ENCODE assay signal across 17 cellular contexts in genomic region chr1:195097316-195097715, GRCh38.
DNase-seq lines count a peak whose midpoint lies in the region; ATAC-seq and TF ChIP-seq lines count a peak whose summit lies in the region.
"Had no signal": no experiment of that assay in that cellular context is flagged by ENCODE, and none has a peak within 500 bp of the region (broad histone marks: within the 10 kb centered on the region; RNA-seq: fewer than 3 reads in every experiment).

No MANE protein-coding gene starts in this region.

- H3K27ac ChIP-seq in DND-41 (ENCODE audit: low read length) (no peak overlapping the region), KMS-11 (no peak overlapping the region; the same call in 1 of the 2 replicates)
- H3K27ac ChIP-seq: lower lobe of right lung, SK-N-MC, tibial artery had no signal

- H3K9ac ChIP-seq in DND-41 (ENCODE audit: low read depth, low read length) (no peak overlapping the region), KMS-11 (no peak overlapping the region)

- no peaks in the 10 kb centered on the region for H3K4me1 ChIP-seq in DND-41 (ENCODE audit: insufficient read depth, low read length)
- H3K4me1 ChIP-seq in KMS-11 (ENCODE audit: low read depth, poor library complexity, severe bottlenecking) = peaks cover 17% of the 10 kb centered on the region
- H3K4me1 ChIP-seq: lower lobe of right lung, tibial artery had no signal

- TF ChIP-seq CTCF in DND-41 (IDR thresholded peaks at IDR 0.05; ENCODE audit: borderline replicate concordance, extremely low read depth, low read length, poor library complexity, severe bottlenecking) = no peak
- no peak for TF ChIP-seq CTCF in KMS-11 (conservative IDR thresholded peaks at IDR 0.05; ENCODE audit: low read depth, low read length)

- DNase-seq in DND-41 (no peak), UCSD-AML1 (lab: John Stamatoyannopoulos, UW; ENCODE audit: unreplicated experiment) (peak; percentile 3), kidney tubule cell (ENCODE audit: low spot score) (peak; percentile 26)
- DNase-seq in stimulated activated CD4-positive, alpha-beta T cell treated with anti-CD3 and anti-CD28 coated beads, Interleukin-12 subunit alpha, Interleukin-12 subunit beta, amount 100 ng/mL, for 4 hours = no peak
- DNase-seq: activated CD4-positive, alpha-beta T cell treated with anti-CD3 and anti-CD28 coated beads, Interleukin-2, amount 50 U/mL, for 1 hour; activated T-cell treated with anti-CD3 and anti-CD28 coated beads, Interleukin-2, amount 50 U/mL, for 1 hour; effector CD4-positive, alpha-beta T cell; lower lobe of right lung; naive thymus-derived CD8-positive, alpha-beta T cell; NCI-H146; small intestine; tibial artery had no signal

- no peaks in the 10 kb centered on the region for H3K27me3 ChIP-seq in DND-41 (ENCODE audit: insufficient read depth, low read length, poor library complexity)
- no peaks in the 10 kb centered on the region for H3K27me3 ChIP-seq in KMS-11 (ENCODE audit: insufficient read depth, low read depth)
- H3K27me3 ChIP-seq: tibial artery had no signal

- H3K4me2 ChIP-seq in DND-41 (ENCODE audit: insufficient read depth, low read length) (no peak overlapping the region), KMS-11 (peak overlapping the region; percentile 44)

- no peak overlapping the region for H2AFZ ChIP-seq in DND-41 (ENCODE audit: low read depth, low read length)
- peak overlapping the region; percentile 18; the same call in 1 of the 2 replicates for H2AFZ ChIP-seq in KMS-11 (ENCODE audit: low read depth)

- H3K79me2 ChIP-seq in DND-41 (ENCODE audit: insufficient read depth, low read length) = no peaks in the 10 kb centered on the region
- H3K79me2 ChIP-seq in KMS-11 (ENCODE audit: insufficient read depth, low read depth) = no peaks in the 10 kb centered on the region

- ATAC-seq in DND-41 (ENCODE audit: insufficient read depth, low read depth) = 0 out of 3 replicates have a peak, but pooled peaks have one; percentile 17
- ATAC-seq in HG02981 (IDR thresholded peaks at IDR 0.05; ENCODE audit: unreplicated experiment) = no peak
- ATAC-seq in GM21619 (IDR thresholded peaks at IDR 0.05; ENCODE audit: unreplicated experiment) = no peak
- no peak for ATAC-seq in HG03354 (IDR thresholded peaks at IDR 0.05; ENCODE audit: poor library complexity, severe bottlenecking, unreplicated experiment)

- H3K4me3 ChIP-seq in DND-41 (ENCODE audit: low read depth in 1 of 2, low read length in 2 of 2) (no peak overlapping the region), KMS-11 (IDR thresholded peaks at IDR 0.05; ENCODE audit: insufficient read depth, low read depth, low read length) (peak overlapping the region; percentile 64)
- H3K4me3 ChIP-seq: lower lobe of right lung, SK-N-MC, tibial artery had no signal

- H3K36me3 ChIP-seq in DND-41 (ENCODE audit: insufficient read depth, low read length) (no peaks in the 10 kb centered on the region), KMS-11 (ENCODE audit: insufficient read depth) (no peaks in the 10 kb centered on the region)
- H3K36me3 ChIP-seq: lower lobe of right lung, tibial artery had no signal

- H3K9me3 ChIP-seq in DND-41 (ENCODE audit: insufficient read depth, low read length, severe bottlenecking) = no peaks in the 10 kb centered on the region
- H3K9me3 ChIP-seq: lower lobe of right lung, tibial artery had no signal

- no peaks in the 10 kb centered on the region for H4K20me1 ChIP-seq in DND-41 (ENCODE audit: insufficient read depth, low read length)
- H4K20me1 ChIP-seq in KMS-11 (ENCODE audit: insufficient read depth) = no peaks in the 10 kb centered on the region

Comparison
In these comparisons a context has a peak if more than half of its experiments do, and no peak if none do; other contexts are left out.
1. DNase-seq: peak in UCSD-AML1 (single experiment) and kidney tubule cell (single experiment); none in DND-41 (single experiment) and stimulated activated CD4-positive, alpha-beta T cell treated with anti-CD3 and anti-CD28 coated beads, Interleukin-12 subunit alpha, Interleukin-12 subunit beta, amount 100 ng/mL, for 4 hours (single experiment).